25 cellular contexts compared by ENCODE assay signal in genomic region chr10:99364125-99364524, GRCh38. TPM values are rescaled to one million over a fixed set of nuclear protein-coding genes. Genes with fewer than 3 reads are reported as not detected.
DNase-seq lines count a peak whose midpoint lies in the region; TF ChIP-seq lines count a peak whose summit lies in the region.
"Had no signal": no experiment of that assay in that cellular context is flagged by ENCODE, and none has a peak within 500 bp of the region (broad histone marks: within the 10 kb centered on the region; RNA-seq: fewer than 3 reads in every experiment).

No MANE protein-coding gene starts in this region.

- no peak overlapping the region for H3K4me2 ChIP-seq in fibroblast of lung (ENCODE audit: extremely low read depth, insufficient read depth, low read length)

- H3K79me2 ChIP-seq in fibroblast of lung (ENCODE audit: control insufficient read depth, insufficient read depth, low read length): no peaks in the 10 kb centered on the region

- H3K36me3 ChIP-seq in fibroblast of lung (ENCODE audit: control insufficient read depth, insufficient read depth, low read length): no peaks in the 10 kb centered on the region
- H3K36me3 ChIP-seq: brain microvascular endothelial cell, thyroid gland, vagina had no signal

- no peaks in the 10 kb centered on the region for H3K9me3 ChIP-seq in fibroblast of lung (ENCODE audit: control insufficient read depth, insufficient read depth, low read depth, low read length)
- H3K9me3 ChIP-seq: stomach, thyroid gland, vagina had no signal

- no peaks in the 10 kb centered on the region for H4K20me1 ChIP-seq in fibroblast of lung (ENCODE audit: control insufficient read depth, extremely low read depth, insufficient read depth, low read length)

- H3K27me3 ChIP-seq in fibroblast of lung (ENCODE audit: control insufficient read depth, insufficient read depth, low read length): no peaks in the 10 kb centered on the region
- H3K27me3 ChIP-seq: brain microvascular endothelial cell, stomach, thyroid gland, vagina had no signal

- H3K9ac ChIP-seq in fibroblast of lung (ENCODE audit: insufficient read depth, low read length): no peak overlapping the region

- H2AFZ ChIP-seq in fibroblast of lung (ENCODE audit: low read length): no peak overlapping the region

- peak; percentile 79 for DNase-seq in AG20443 (ENCODE audit: low spot score)
- peak; percentile 70 for DNase-seq in NCI-H226
- peak in 1 of 2 donors; percentile 33 for DNase-seq in fibroblast of lung (ENCODE audit: low read depth in 2 of 2)
- DNase-seq in stromal cell of bone marrow (ENCODE audit: low read depth): peak; percentile 39
- DNase-seq in dermis blood vessel endothelial cell: no peak
- DNase-seq in NCI-H2171 treated with DMSO at 0.1 percent for 48 hours (lab: John Stamatoyannopoulos, UW): no peak
- no peak for DNase-seq in mesenteric fat pad (ENCODE audit: low spot score)
- DNase-seq: activated CD4-positive, alpha-beta memory T cell treated with anti-CD3 and anti-CD28 coated beads for 36 hours; activated CD4-positive, alpha-beta T cell treated with anti-CD3 and anti-CD28 coated beads for 1 hour; activated naive CD4-positive, alpha-beta T cell; brain microvascular endothelial cell; CD8-positive, alpha-beta T cell; cerebellar nuclear complex; HCEC 1CT; Kasumi-1; left ventricle myocardium superior; NCI-H1417; NCI-H2081 treated with DMSO at 0.1 percent for 48 hours; NCI-H345; NCI-H69; PC-3; stimulated activated CD4-positive, alpha-beta T cell treated with anti-CD3 and anti-CD28 coated beads, Interleukin-4, amount 100 ng/mL, for 1 hour; stomach; thyroid gland had no signal

- no peak for TF ChIP-seq CTCF in fibroblast of lung (conservative IDR thresholded peaks at IDR 0.05 in 1 of 2, IDR thresholded peaks at IDR 0.05 in 1 of 2; ENCODE audit: low read depth in 1 of 2, low read length in 2 of 2)

- no peak overlapping the region for H3K4me3 ChIP-seq in fibroblast of lung (replicated peaks in 1 of 4; ENCODE audit: control extremely low read depth in 1 of 4, insufficient read depth in 1 of 4, low read depth in 3 of 4, low read length in 4 of 4)
- H3K4me3 ChIP-seq: stomach, thyroid gland, vagina had no signal

- H3K27ac ChIP-seq in fibroblast of lung (ENCODE audit: insufficient read depth, low read length): peak overlapping the region; percentile 8
- H3K27ac ChIP-seq: brain microvascular endothelial cell, stomach, thyroid gland, vagina had no signal

- H3K4me1 ChIP-seq in fibroblast of lung (ENCODE audit: control insufficient read depth, extremely low read depth, insufficient read depth, low read length): no peaks in the 10 kb centered on the region
- H3K4me1 ChIP-seq: stomach, thyroid gland, vagina had no signal

RNA-seq across cellular contexts. Expression of gene CNNM1, which starts 35.0 kb away (rescaled TPM):
- total RNA-seq in fibroblast of lung (0.51 and 0.66 TPM in 2 replicates), dermis blood vessel endothelial cell (not detected in 2 replicates), mesenteric fat pad (0.61 TPM)
- polyA plus RNA-seq in fibroblast of lung: 0.20 and 1.0 TPM in 2 replicates
- 0.12 and 0.67 TPM in 2 replicates for polyA plus RNA-seq in fibroblast of lung (2012)
- polyA minus RNA-seq in fibroblast of lung (ENCODE audit: low replicate concordance): 0.07 TPM in 1 of 2 replicates, not detected in the other
- total RNA-seq: CD8-positive, alpha-beta T cell had no signal

Comparison
In these comparisons a context has a peak if more than half of its experiments do, and no peak if none do; other contexts are left out.
1. DNase-seq: peak in AG20443 (single experiment), NCI-H226 (single experiment) and stromal cell of bone marrow (single experiment); none in dermis blood vessel endothelial cell (single experiment), NCI-H2171 treated with DMSO at 0.1 percent for 48 hours (single experiment) and mesenteric fat pad (single experiment).